Comparison of ENCODE assay signal across 9 cellular contexts in genomic region chr2:49973917-49974368, GRCh38.
DNase-seq lines count a peak whose midpoint lies in the region; ATAC-seq and TF ChIP-seq lines count a peak whose summit lies in the region.
"Had no signal": no experiment of that assay in that cellular context is flagged by ENCODE, and none has a peak within 500 bp of the region (broad histone marks: within the 10 kb centered on the region; RNA-seq: fewer than 3 reads in every experiment).

No MANE protein-coding gene starts in this region.

- no peaks in the 10 kb centered on the region for H3K27me3 ChIP-seq in tibial artery

- no peak overlapping the region for H3K27ac ChIP-seq in tibial artery
- H3K27ac ChIP-seq: 22Rv1 had no signal

- H3K9me3 ChIP-seq in tibial artery = peaks cover 0 to 5% (median 0%) of the 10 kb centered on the region in 3 donors

- no peaks in the 10 kb centered on the region for H3K36me3 ChIP-seq in tibial artery

- H3K9me3 Mint-ChIP-seq in glutamatergic neuron (ENCODE audit: unreplicated experiment) (peaks cover 12% of the 10 kb centered on the region), osteocyte (ENCODE audit: unreplicated experiment) (no peaks in the 10 kb centered on the region)

- H3K27me3 Mint-ChIP-seq in glutamatergic neuron (ENCODE audit: unreplicated experiment) (peaks cover 11% of the 10 kb centered on the region), osteocyte (ENCODE audit: unreplicated experiment) (no peaks in the 10 kb centered on the region)

- H3K4me1 Mint-ChIP-seq in glutamatergic neuron (ENCODE audit: low read depth, unreplicated experiment) = peaks cover 36% of the 10 kb centered on the region
- H3K4me1 Mint-ChIP-seq in osteocyte (ENCODE audit: unreplicated experiment) = no peaks in the 10 kb centered on the region

- H3K4me3 ChIP-seq in tibial artery = peak overlapping the region; percentile 22 to 25

- peak overlapping the region; percentile 91 for H3K4me3 Mint-ChIP-seq in glutamatergic neuron (ENCODE audit: unreplicated experiment)
- peak overlapping the region; percentile 64 for H3K4me3 Mint-ChIP-seq in osteocyte (ENCODE audit: unreplicated experiment)

- intact Hi-C loops in tibial artery (cut with DNase I; ENCODE audit: low total_unique reads) = no loop called here

- H3K27ac Mint-ChIP-seq in glutamatergic neuron (ENCODE audit: unreplicated experiment) (peak overlapping the region; percentile 97), osteocyte (ENCODE audit: unreplicated experiment) (no peak overlapping the region)

- H3K36me3 Mint-ChIP-seq in glutamatergic neuron (ENCODE audit: unreplicated experiment) (peaks cover 10% of the 10 kb centered on the region), osteocyte (ENCODE audit: unreplicated experiment) (no peaks in the 10 kb centered on the region)

- peaks cover 0 to 5% (median 0%) of the 10 kb centered on the region in 4 donors for H3K4me1 ChIP-seq in tibial artery

- peak; percentile 90 for ATAC-seq in HG03457 (IDR thresholded peaks at IDR 0.05; ENCODE audit: unreplicated experiment)

- TF ChIP-seq CTCF in glutamatergic neuron (IDR thresholded peaks at IDR 0.05; ENCODE audit: partially characterized antibody, unreplicated experiment) (no peak), osteocyte (IDR thresholded peaks at IDR 0.05) (no peak), tibial artery (IDR thresholded peaks at IDR 0.05) (no peak)

- DNase-seq in NCI-H510A treated with DMSO at 0.1 percent for 48 hours (lab: John Stamatoyannopoulos, UW) (peak; percentile 62), NCI-H510A (lab: John Stamatoyannopoulos, UW) (no peak), glutamatergic neuron (peak; percentile 79), osteocyte (ENCODE audit: extremely low spot score, unreplicated experiment) (no peak), tibial artery (no peak)
- DNase-seq in activated T-helper 9 cell treated with anti-CD3 and anti-CD28 coated beads, Interleukin-2, amount 50 U/mL, for 16 hours (ENCODE audit: low read depth) = peak; percentile 7

TF ChIP-seq in PFSK-1, 5 proteins besides CTCF, POLR2A, EP300 and RAD21:
- TF ChIP-seq FOXP2 (optimal IDR thresholded peaks at IDR 0.05; ENCODE audit: borderline replicate concordance, extremely low read depth, extremely low read length, insufficient read depth) (peak; percentile 65), POLR2AphosphoS5 (IDR thresholded peaks at IDR 0.05; ENCODE audit: low read depth, low read length) (no peak)

Comparison
In these comparisons a context has a peak if more than half of its experiments do, and no peak if none do; other contexts are left out.
1. DNase-seq: peak in NCI-H510A treated with DMSO at 0.1 percent for 48 hours (single experiment), activated T-helper 9 cell treated with anti-CD3 and anti-CD28 coated beads, Interleukin-2, amount 50 U/mL, for 16 hours (single experiment) and glutamatergic neuron (single experiment); none in NCI-H510A (single experiment), osteocyte (single experiment) and tibial artery (0 of 2).